Comparison of ENCODE assay signal across 30 cellular contexts in the genomic region with DNA sequence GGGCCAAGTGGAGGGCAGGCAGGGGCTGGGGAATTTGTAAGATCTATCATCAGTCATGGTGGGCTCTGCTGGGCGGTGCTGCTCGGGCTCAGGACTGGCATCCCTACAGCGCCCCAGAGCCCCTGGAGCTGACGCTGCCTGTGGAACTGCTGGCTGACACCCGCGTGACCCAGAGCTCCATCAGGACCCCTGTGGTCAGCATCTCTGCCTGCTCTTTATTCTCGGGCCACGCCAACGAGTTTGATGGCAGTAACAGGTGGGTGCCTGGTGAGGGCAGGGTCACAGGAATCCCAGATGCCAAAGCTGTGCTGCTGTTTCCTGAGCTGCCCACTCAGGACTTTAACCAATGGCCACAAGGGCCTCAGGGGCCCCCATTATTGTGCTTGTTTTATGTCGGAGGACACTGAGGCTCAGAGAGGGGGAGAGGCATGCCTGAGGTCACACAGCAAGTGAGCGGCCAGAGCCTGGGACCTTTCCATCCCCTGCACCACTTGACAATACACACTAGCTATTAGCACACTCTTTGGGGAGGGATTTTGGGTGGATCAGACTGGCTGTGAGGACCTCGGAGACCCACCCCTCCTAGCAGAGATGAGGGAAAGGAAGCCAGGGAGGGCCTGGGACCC. TPM values are rescaled to one million over a fixed set of nuclear protein-coding genes. Genes with fewer than 3 reads are reported as not detected.
"Had no signal": no experiment of that assay in that cellular context is flagged by ENCODE, and none has a peak within 500 bp of the region (broad histone marks: within the 10 kb centered on the region; RNA-seq: fewer than 3 reads in every experiment).

No MANE protein-coding gene starts in this region.

- H3K27ac ChIP-seq: ascending aorta, cardiac muscle cell, PC-9, SK-N-MC had no signal

- H3K27me3 ChIP-seq: ascending aorta had no signal

- ATAC-seq: activated CD8-positive, alpha-beta T cell treated with anti-CD3 and anti-CD28 coated beads for 36 hours had no signal

- H2AFZ ChIP-seq: PC-9 had no signal

- H3K4me1 ChIP-seq: ascending aorta had no signal

- H3K9me3 ChIP-seq: ascending aorta had no signal

- H3K36me3 ChIP-seq: ascending aorta, cardiac muscle cell had no signal

- H3K4me2 ChIP-seq: PC-9 had no signal

- H3K4me3 ChIP-seq: ascending aorta, cardiac muscle cell, PC-9, SK-N-MC had no signal

- DNase-seq: activated CD4-positive, alpha-beta T cell treated with anti-CD3 and anti-CD28 coated beads, Interleukin-2, amount 10 ng/mL, durations not matched to agents 24 days and 14 days; activated CD4-positive, alpha-beta T cell treated with anti-CD3 and anti-CD28 coated beads, Interleukin-2, amount 50 U/mL, for 4 hours; activated CD8-positive, alpha-beta T cell treated with anti-CD3 and anti-CD28 coated beads for 36 hours; activated gamma-delta T cell; activated naive CD4-positive, alpha-beta T cell treated with Interleukin-2 at 50 U/mL for 16 hours; activated naive CD8-positive, alpha-beta T cell treated with anti-CD3 and anti-CD28 coated beads, Interleukin-2, amount 10 ng/mL, durations not matched to agents 7 days and 5 days; activated T-cell treated with anti-CD3 and anti-CD28 coated beads, Interleukin-2, amount 50 U/mL, for 24 hours; amygdala; MM.1S; MV-4-11; NCI-H1092; NCI-H1436 treated with DMSO at 0.1 percent for 48 hours; NCI-H1694 treated with DMSO at 0.1 percent for 48 hours; NCI-H2029; NCI-H345; NCI-H524 treated with DMSO at 0.1 percent for 48 hours; PC-9; Right ventricle myocardium superior; T1000 had no signal

- FAIRE-seq: RCC 7860 had no signal

RNA-seq across cellular contexts. Expression of gene BPIFB2, which starts 6.3 kb away (rescaled TPM):
- total RNA-seq: activated CD4-positive, alpha-beta T cell treated with anti-CD3 and anti-CD28 coated beads, Interleukin-2, amount 10 ng/mL, durations not matched to agents 24 days and 14 days; activated CD8-positive, alpha-beta memory T cell treated with anti-CD3 and anti-CD28 coated beads for 36 hours; activated CD8-positive, alpha-beta T cell treated with anti-CD3 and anti-CD28 coated beads for 36 hours; activated naive CD8-positive, alpha-beta T cell treated with anti-CD3 and anti-CD28 coated beads, Interleukin-2, amount 10 ng/mL, durations not matched to agents 7 days and 5 days; activated T-helper 2 cell treated with anti-CD3 and anti-CD28 coated beads, Interferon-gamma antibody, Interleukin-2, Interleukin-4, amounts not matched to agents 10 μg/mL and 5 μg/mL and 100 μg/mL, durations not matched to agents 14 hours and 24 hours and 36 hours; ascending aorta; cardiac muscle cell; LHCN-M2; NCI-H460; PC-9; Right ventricle myocardium superior; T-helper 1 cell treated with Interleukin-12 subunit alpha and Interleukin-12 subunit beta and Interleukin-4 antibody, amounts not matched to agents 30 ng/mL and 1 ng/mL, for 36 hours; T-helper 2 cell treated with Interferon-gamma antibody and Interleukin-4, amounts not matched to agents 100 ng/mL and 5 ng/mL, for 36 hours had no signal
- polyA plus RNA-seq: adipose tissue, cardiac muscle cell had no signal

RNA-seq across cellular contexts. Expression of gene SUN5, which starts 9.6 kb away (rescaled TPM):
- total RNA-seq: activated CD4-positive, alpha-beta T cell treated with anti-CD3 and anti-CD28 coated beads, Interleukin-2, amount 10 ng/mL, durations not matched to agents 24 days and 14 days; activated CD8-positive, alpha-beta memory T cell treated with anti-CD3 and anti-CD28 coated beads for 36 hours; activated CD8-positive, alpha-beta T cell treated with anti-CD3 and anti-CD28 coated beads for 36 hours; activated naive CD8-positive, alpha-beta T cell treated with anti-CD3 and anti-CD28 coated beads, Interleukin-2, amount 10 ng/mL, durations not matched to agents 7 days and 5 days; activated T-helper 2 cell treated with anti-CD3 and anti-CD28 coated beads, Interferon-gamma antibody, Interleukin-2, Interleukin-4, amounts not matched to agents 10 μg/mL and 5 μg/mL and 100 μg/mL, durations not matched to agents 14 hours and 24 hours and 36 hours; ascending aorta; cardiac muscle cell; LHCN-M2; NCI-H460; PC-9; Right ventricle myocardium superior; T-helper 1 cell treated with Interleukin-12 subunit alpha and Interleukin-12 subunit beta and Interleukin-4 antibody, amounts not matched to agents 30 ng/mL and 1 ng/mL, for 36 hours; T-helper 2 cell treated with Interferon-gamma antibody and Interleukin-4, amounts not matched to agents 100 ng/mL and 5 ng/mL, for 36 hours had no signal
- polyA plus RNA-seq: adipose tissue, cardiac muscle cell had no signal

RNA-seq across cellular contexts. Expression of gene BPIFB6, which starts 17.6 kb away (rescaled TPM):
- total RNA-seq: activated CD4-positive, alpha-beta T cell treated with anti-CD3 and anti-CD28 coated beads, Interleukin-2, amount 10 ng/mL, durations not matched to agents 24 days and 14 days; activated CD8-positive, alpha-beta memory T cell treated with anti-CD3 and anti-CD28 coated beads for 36 hours; activated CD8-positive, alpha-beta T cell treated with anti-CD3 and anti-CD28 coated beads for 36 hours; activated naive CD8-positive, alpha-beta T cell treated with anti-CD3 and anti-CD28 coated beads, Interleukin-2, amount 10 ng/mL, durations not matched to agents 7 days and 5 days; activated T-helper 2 cell treated with anti-CD3 and anti-CD28 coated beads, Interferon-gamma antibody, Interleukin-2, Interleukin-4, amounts not matched to agents 10 μg/mL and 5 μg/mL and 100 μg/mL, durations not matched to agents 14 hours and 24 hours and 36 hours; ascending aorta; cardiac muscle cell; LHCN-M2; NCI-H460; PC-9; Right ventricle myocardium superior; T-helper 1 cell treated with Interleukin-12 subunit alpha and Interleukin-12 subunit beta and Interleukin-4 antibody, amounts not matched to agents 30 ng/mL and 1 ng/mL, for 36 hours; T-helper 2 cell treated with Interferon-gamma antibody and Interleukin-4, amounts not matched to agents 100 ng/mL and 5 ng/mL, for 36 hours had no signal
- polyA plus RNA-seq: adipose tissue, cardiac muscle cell had no signal

RNA-seq across cellular contexts. Expression of gene BPIFB3, which starts 39.9 kb away (rescaled TPM):
- total RNA-seq: activated CD4-positive, alpha-beta T cell treated with anti-CD3 and anti-CD28 coated beads, Interleukin-2, amount 10 ng/mL, durations not matched to agents 24 days and 14 days; activated CD8-positive, alpha-beta memory T cell treated with anti-CD3 and anti-CD28 coated beads for 36 hours; activated CD8-positive, alpha-beta T cell treated with anti-CD3 and anti-CD28 coated beads for 36 hours; activated naive CD8-positive, alpha-beta T cell treated with anti-CD3 and anti-CD28 coated beads, Interleukin-2, amount 10 ng/mL, durations not matched to agents 7 days and 5 days; activated T-helper 2 cell treated with anti-CD3 and anti-CD28 coated beads, Interferon-gamma antibody, Interleukin-2, Interleukin-4, amounts not matched to agents 10 μg/mL and 5 μg/mL and 100 μg/mL, durations not matched to agents 14 hours and 24 hours and 36 hours; ascending aorta; cardiac muscle cell; LHCN-M2; NCI-H460; PC-9; Right ventricle myocardium superior; T-helper 1 cell treated with Interleukin-12 subunit alpha and Interleukin-12 subunit beta and Interleukin-4 antibody, amounts not matched to agents 30 ng/mL and 1 ng/mL, for 36 hours; T-helper 2 cell treated with Interferon-gamma antibody and Interleukin-4, amounts not matched to agents 100 ng/mL and 5 ng/mL, for 36 hours had no signal
- polyA plus RNA-seq: adipose tissue, cardiac muscle cell had no signal
